In the genomic region with DNA sequence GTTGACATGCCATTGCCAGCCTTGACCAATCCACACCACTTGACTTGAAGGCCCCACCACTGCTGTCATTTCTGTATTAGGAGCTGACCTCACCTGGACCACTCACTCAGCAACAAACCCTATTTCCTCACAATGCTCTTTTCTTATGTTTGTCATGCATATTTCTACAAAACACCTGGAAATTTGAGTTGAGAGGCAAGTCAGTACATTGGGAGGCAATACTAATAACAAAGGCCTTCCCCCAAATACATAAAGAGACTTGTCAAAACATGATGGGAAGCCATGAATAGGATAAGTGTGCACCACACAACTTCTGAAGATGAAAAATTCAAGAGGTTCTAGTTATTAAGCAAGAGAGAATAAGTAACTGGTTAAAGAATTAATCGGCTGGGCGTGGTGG, we compare ENCODE assay signal across 30 cellular contexts.
"Had no signal": no experiment of that assay in that cellular context is flagged by ENCODE, and none has a peak within 500 bp of the region (broad histone marks: within the 10 kb centered on the region; RNA-seq: fewer than 3 reads in every experiment).

No MANE protein-coding gene starts in this region.

- DNase-seq: naive thymus-derived CD8-positive, alpha-beta T cell; nephron progenitor cell; occipital lobe; ovary; posterior cingulate gyrus; psoas muscle; right cardiac atrium; right lobe of liver; sigmoid colon; small intestine; stimulated activated CD4-positive, alpha-beta T cell treated with anti-CD3 and anti-CD28 coated beads, Interleukin-15, amount 100 ng/mL, for 24 hours; stimulated activated CD4-positive, alpha-beta T cell treated with anti-CD3 and anti-CD28 coated beads, Interleukin-2, amount 100 ng/mL, for 24 hours; stimulated activated CD4-positive, alpha-beta T cell treated with anti-CD3 and anti-CD28 coated beads, Interleukin-2, amount 100 ng/mL, for 48 hours; stimulated activated CD4-positive, alpha-beta T cell treated with anti-CD3 and anti-CD28 coated beads, Interleukin-4, amount 100 ng/mL, for 24 hours; stimulated activated naive B cell treated with anti-CD40 and anti-IgM and Interleukin-4, amounts not matched to agents 10 μg/mL and 1 μg/mL and 100 μg/mL, for 72 hours; stimulated activated naive CD4-positive, alpha-beta T cell treated with Interleukin-2 at 50 U/mL for 16 hours; stomach; thyroid gland; trophoblast cell had no signal

- H3K9me3 ChIP-seq: neutrophil, ovary, psoas muscle, right lobe of liver, sigmoid colon, stomach, thoracic aorta, thyroid gland, tibial nerve, upper lobe of left lung, vagina had no signal

- H3K4me1 Mint-ChIP-seq: nephron progenitor cell; stimulated activated effector memory CD8-positive, alpha-beta T cell treated with anti-CD3 and anti-CD28 coated beads, Interleukin-12 subunit alpha, Interleukin-12 subunit beta, amount 100 ng/mL, for 72 hours had no signal

- H3K27ac ChIP-seq: neutrophil, ovary, parathyroid adenoma, psoas muscle, right lobe of liver, sigmoid colon, stomach, thoracic aorta, thyroid gland, tibial nerve, upper lobe of left lung, vagina had no signal

- H3K27ac Mint-ChIP-seq: natural killer cell treated with Interleukin-12 subunit alpha and Interleukin-12 subunit beta and Interleukin-15 and Interleukin-18, amount 100 ng/mL, for 72 hours; nephron progenitor cell; progenitor cell of endocrine pancreas; stimulated activated effector memory CD8-positive, alpha-beta T cell treated with anti-CD3 and anti-CD28 coated beads, Interleukin-12 subunit alpha, Interleukin-12 subunit beta, amount 100 ng/mL, for 72 hours; stimulated activated naive B cell treated with anti-CD40 and anti-IgM and Interleukin-4, amounts not matched to agents 10 μg/mL and 1 μg/mL and 100 μg/mL, for 72 hours; stimulated activated naive CD8-positive, alpha-beta T cell treated with anti-CD3 and anti-CD28 coated beads, Interleukin-15, Interleukin-2, amounts not matched to agents 100 ng/mL and 50 ng/mL, for 24 hours had no signal

- H3K79me2 ChIP-seq: parathyroid adenoma had no signal

- H3K4me1 ChIP-seq: parathyroid adenoma, psoas muscle, right lobe of liver, sigmoid colon, thyroid gland, tibial nerve, upper lobe of left lung, vagina had no signal

- H3K4me3 Mint-ChIP-seq: naive thymus-derived CD8-positive, alpha-beta T cell; natural killer cell treated with Interleukin-12 subunit alpha and Interleukin-12 subunit beta and Interleukin-15 and Interleukin-18, amount 100 ng/mL, for 72 hours; nephron progenitor cell; neural crest cell; stimulated activated effector memory CD8-positive, alpha-beta T cell treated with anti-CD3 and anti-CD28 coated beads, Interleukin-12 subunit alpha, Interleukin-12 subunit beta, amount 100 ng/mL, for 72 hours; stimulated activated naive B cell treated with anti-CD40 and anti-IgM and Interleukin-4, amounts not matched to agents 10 μg/mL and 1 μg/mL and 100 μg/mL, for 72 hours; stimulated activated naive CD8-positive, alpha-beta T cell treated with anti-CD3 and anti-CD28 coated beads, Interleukin-15, Interleukin-2, amounts not matched to agents 100 ng/mL and 50 ng/mL, for 24 hours had no signal

- H3K9me3 Mint-ChIP-seq: naive thymus-derived CD8-positive, alpha-beta T cell; natural killer cell treated with Interleukin-12 subunit alpha and Interleukin-12 subunit beta and Interleukin-15 and Interleukin-18, amount 100 ng/mL, for 72 hours; nephron progenitor cell; stimulated activated effector memory CD8-positive, alpha-beta T cell treated with anti-CD3 and anti-CD28 coated beads, Interleukin-12 subunit alpha, Interleukin-12 subunit beta, amount 100 ng/mL, for 72 hours; stimulated activated naive B cell treated with anti-CD40 and anti-IgM and Interleukin-4, amounts not matched to agents 10 μg/mL and 1 μg/mL and 100 μg/mL, for 72 hours; stimulated activated naive CD8-positive, alpha-beta T cell treated with anti-CD3 and anti-CD28 coated beads, Interleukin-15, Interleukin-2, amounts not matched to agents 100 ng/mL and 50 ng/mL, for 24 hours had no signal

- H3K4me3 ChIP-seq: ovary, psoas muscle, right lobe of liver, sigmoid colon, stomach, thoracic aorta, thyroid gland, tibial nerve, upper lobe of left lung, vagina had no signal

- H3K36me3 ChIP-seq: neutrophil, ovary, right lobe of liver, sigmoid colon, stomach, thoracic aorta, thyroid gland, tibial nerve, upper lobe of left lung, vagina had no signal

- H3K27me3 Mint-ChIP-seq: natural killer cell treated with Interleukin-12 subunit alpha and Interleukin-12 subunit beta and Interleukin-15 and Interleukin-18, amount 100 ng/mL, for 72 hours; progenitor cell of endocrine pancreas; stimulated activated naive B cell treated with anti-CD40 and anti-IgM and Interleukin-4, amounts not matched to agents 10 μg/mL and 1 μg/mL and 100 μg/mL, for 72 hours had no signal

- H3K36me3 Mint-ChIP-seq: naive thymus-derived CD8-positive, alpha-beta T cell; natural killer cell treated with Interleukin-12 subunit alpha and Interleukin-12 subunit beta and Interleukin-15 and Interleukin-18, amount 100 ng/mL, for 72 hours; stimulated activated effector memory CD8-positive, alpha-beta T cell treated with anti-CD3 and anti-CD28 coated beads, Interleukin-12 subunit alpha, Interleukin-12 subunit beta, amount 100 ng/mL, for 72 hours had no signal

- H2AFZ ChIP-seq: parathyroid adenoma had no signal

- ATAC-seq: naive thymus-derived CD8-positive, alpha-beta T cell; natural killer cell treated with Interleukin-12 subunit alpha and Interleukin-12 subunit beta and Interleukin-15 and Interleukin-18, amount 100 ng/mL, for 72 hours; psoas muscle; right cardiac atrium; right lobe of liver; stimulated activated effector memory CD8-positive, alpha-beta T cell treated with anti-CD3 and anti-CD28 coated beads, Interleukin-12 subunit alpha, Interleukin-12 subunit beta, amount 100 ng/mL, for 72 hours; stimulated activated naive B cell treated with anti-CD40 and anti-IgM and Interleukin-4, amounts not matched to agents 10 μg/mL and 1 μg/mL and 100 μg/mL, for 72 hours had no signal

- H3K27me3 ChIP-seq: neutrophil, ovary, right lobe of liver, sigmoid colon, stomach, thyroid gland, tibial nerve, upper lobe of left lung, vagina had no signal
